11 cellular contexts compared by ENCODE assay signal in the genomic region with DNA sequence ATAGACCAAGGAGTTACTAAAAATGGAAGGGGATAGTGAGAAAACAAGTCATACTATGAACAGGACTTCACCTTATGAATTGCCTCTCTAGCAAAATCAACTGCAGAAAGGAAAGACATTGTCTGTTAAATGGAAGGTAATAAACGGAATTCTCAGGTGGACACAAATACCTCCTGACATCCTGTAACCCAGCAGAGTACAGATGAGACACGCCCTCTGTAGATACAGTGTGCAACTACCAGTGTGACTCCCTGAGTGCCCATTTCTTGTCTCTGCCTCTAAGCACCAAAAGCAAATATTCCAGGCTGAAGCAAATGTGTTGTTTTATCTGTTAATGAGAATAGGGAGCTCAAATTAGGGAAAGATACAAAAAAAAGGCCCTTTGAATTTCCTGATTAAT. TPM values are rescaled to one million over a fixed set of nuclear protein-coding genes. Genes with fewer than 3 reads are reported as not detected.
DNase-seq lines count a peak whose midpoint lies in the region; ATAC-seq and TF ChIP-seq lines count a peak whose summit lies in the region.
"Had no signal": no experiment of that assay in that cellular context is flagged by ENCODE, and none has a peak within 500 bp of the region (broad histone marks: within the 10 kb centered on the region; RNA-seq: fewer than 3 reads in every experiment).

No MANE protein-coding gene starts in this region.

- no peaks in the 10 kb centered on the region for H3K9me3 ChIP-seq in Peyer's patch
- H3K9me3 ChIP-seq in right lobe of liver = no peaks in the 10 kb centered on the region
- no peaks in the 10 kb centered on the region for H3K9me3 ChIP-seq in smooth muscle cell (replicated peaks; ENCODE audit: low read depth)

- no peak overlapping the region for H3K4me3 ChIP-seq in GM12875 (ENCODE audit: low read depth, low read length)
- H3K4me3 ChIP-seq in Peyer's patch = no peak overlapping the region
- peak overlapping the region in 1 of 3 donors; percentile 4 for H3K4me3 ChIP-seq in right lobe of liver
- no peak overlapping the region for H3K4me3 ChIP-seq in smooth muscle cell

- no peaks in the 10 kb centered on the region for H3F3A ChIP-seq in smooth muscle cell (ENCODE audit: low read depth)

- no peaks in the 10 kb centered on the region for H3K79me2 ChIP-seq in smooth muscle cell (ENCODE audit: low read depth)

- WGBS in right lobe of liver (ENCODE audit: insufficient coverage, low coverage, low lambda C conversion rate, missing lambda C conversion rate) = 18% methylated on average over 2 of the region's 2 CpGs
- 86% methylated on average over 2 of the region's 2 CpGs for WGBS in smooth muscle cell (ENCODE audit: low lambda C conversion rate)

- TF ChIP-seq POLR2A in Peyer's patch (IDR thresholded peaks at IDR 0.05) = no peak
- no peak for TF ChIP-seq POLR2A in right lobe of liver (IDR thresholded peaks at IDR 0.05)

- H4K20me1 ChIP-seq in smooth muscle cell (ENCODE audit: low read depth) = no peaks in the 10 kb centered on the region

- TF ChIP-seq CTCF in GM12875 (IDR thresholded peaks at IDR 0.05; ENCODE audit: borderline replicate concordance, insufficient read depth, low read depth, low read length) = peak; percentile 17; the same call in 1 of the 2 replicates
- peak in 4 of 6 experiments; percentile 9 to 48 (median 32) for TF ChIP-seq CTCF in Peyer's patch (IDR thresholded peaks at IDR 0.05)
- TF ChIP-seq CTCF in right lobe of liver (IDR thresholded peaks at IDR 0.05) = peak in 3 of 4 donors; percentile 16 to 24 (median 16)
- TF ChIP-seq CTCF in smooth muscle cell (IDR thresholded peaks at IDR 0.05; ENCODE audit: borderline replicate concordance, insufficient read depth, poor library complexity, severe bottlenecking) = no peak

- no peaks in the 10 kb centered on the region for H3K4me1 ChIP-seq in Peyer's patch
- H3K4me1 ChIP-seq in right lobe of liver = peaks cover 0 to 4% (median 0%) of the 10 kb centered on the region in 4 donors
- H3K4me1 ChIP-seq in smooth muscle cell (ENCODE audit: low read depth) = no peaks in the 10 kb centered on the region

- ATAC-seq in HG03520 (IDR thresholded peaks at IDR 0.05; ENCODE audit: unreplicated experiment) (peak; percentile 61), right lobe of liver (peak; percentile 72 to 90 (median 80))
- ATAC-seq: activated T-helper 17 cell treated with anti-CD3 and anti-CD28 coated beads, Interleukin-2, amount 50 U/mL, for 72 hours had no signal

- H3K27ac ChIP-seq in Peyer's patch = no peak overlapping the region
- peak overlapping the region in 1 of 3 donors; percentile 8 for H3K27ac ChIP-seq in right lobe of liver
- no peak overlapping the region for H3K27ac ChIP-seq in smooth muscle cell (ENCODE audit: low read depth)

- no peaks in the 10 kb centered on the region for H3K27me3 ChIP-seq in Peyer's patch
- H3K27me3 ChIP-seq in right lobe of liver = no peaks in the 10 kb centered on the region
- no peaks in the 10 kb centered on the region for H3K27me3 ChIP-seq in smooth muscle cell (ENCODE audit: low read depth)

- no peak overlapping the region for H3K4me2 ChIP-seq in smooth muscle cell

- H3K36me3 ChIP-seq in Peyer's patch (no peaks in the 10 kb centered on the region), right lobe of liver (no peaks in the 10 kb centered on the region), smooth muscle cell (ENCODE audit: low read depth) (no peaks in the 10 kb centered on the region)

- DNase-seq in Peyer's patch = no peak
- DNase-seq in right lobe of liver = no peak
- DNase-seq in SW 1271 (lab: John Stamatoyannopoulos, UW) = no peak
- no peak for DNase-seq in smooth muscle cell (lab: John Stamatoyannopoulos, UW; ENCODE audit: unreplicated experiment)
- no peak for DNase-seq in mesenteric fat pad (ENCODE audit: low spot score)
- DNase-seq: foreskin melanocyte, NCI-H2171 treated with DMSO at 0.1 percent for 48 hours, retina had no signal

- H2AFZ ChIP-seq in smooth muscle cell (ENCODE audit: low read depth) = no peak overlapping the region

- intact Hi-C loops in right lobe of liver (cut with DNase I) = no loop called here

- no peak overlapping the region for H3K9ac ChIP-seq in smooth muscle cell (ENCODE audit: low read depth)

RNA-seq across cellular contexts. Expression of a gene that starts 12.2 kb away (rescaled TPM):
- total RNA-seq in Peyer's patch = 100 to 1,000 TPM in 2 of 4 donors, 10 to 100 TPM in 2; 60.2 to 190 (median 115) TPM
- total RNA-seq in right lobe of liver = 100 to 1,000 TPM in 2 of 6 experiments, 10 to 100 TPM in 4; 23.3 to 145 (median 36.0) TPM
- total RNA-seq in smooth muscle cell = 76.1 and 108 TPM in 2 replicates
- polyA plus RNA-seq in smooth muscle cell = 47.2 and 95.2 TPM in 2 replicates
- 304 TPM for total RNA-seq in mesenteric fat pad
